Comparison of ENCODE assay signal across 4 cellular contexts in genomic region chr3:12660196-12660595, GRCh38.
TF ChIP-seq lines count a peak whose summit lies in the region.

No MANE protein-coding gene starts in this region.

TF ChIP-seq in A549, 52 proteins besides CTCF, POLR2A, EP300 and RAD21:
- TF ChIP-seq MAZ (IDR thresholded peaks at IDR 0.05; ENCODE audit: borderline replicate concordance, low read depth, low read length) (no peak), ZNF302 (CRISPR knock-in tag; IDR thresholded peaks at IDR 0.05) (no peak), MYC (IDR thresholded peaks at IDR 0.05; ENCODE audit: borderline replicate concordance, low read length) (no peak), PBX3 (IDR thresholded peaks at IDR 0.05) (no peak), NR3C1 (IDR thresholded peaks at IDR 0.05) (no peak), PHF8 (IDR thresholded peaks at IDR 0.05; ENCODE audit: borderline replicate concordance, low read depth) (no peak), NPAS2 (CRISPR knock-in tag; IDR thresholded peaks at IDR 0.05; ENCODE audit: borderline replicate concordance) (no peak), ZSCAN20 (CRISPR knock-in tag; IDR thresholded peaks at IDR 0.05) (no peak), HDAC2 (IDR thresholded peaks at IDR 0.05) (no peak), CHD4 (IDR thresholded peaks at IDR 0.05; ENCODE audit: borderline replicate concordance) (no peak), CBX8 (IDR thresholded peaks at IDR 0.05) (no peak), USF2 (IDR thresholded peaks at IDR 0.05) (no peak), JUN (IDR thresholded peaks at IDR 0.05) (no peak), CEBPB (IDR thresholded peaks at IDR 0.05) (no peak), MAX (IDR thresholded peaks at IDR 0.05) (no peak), RCOR1 (IDR thresholded peaks at IDR 0.05; ENCODE audit: low read depth, low read length) (no peak)

TF ChIP-seq in GM23338, 12 proteins besides CTCF, POLR2A, EP300 and RAD21:
- no peak for TF ChIP-seq POLR2AphosphoS5 (IDR thresholded peaks at IDR 0.05; ENCODE audit: low read depth)
- no peak for TF ChIP-seq ZNF462 (CRISPR knock-in tag; IDR thresholded peaks at IDR 0.05)
- TF ChIP-seq CREB1 (CRISPR knock-in tag; IDR thresholded peaks at IDR 0.05; ENCODE audit: low read depth) = no peak
- TF ChIP-seq EZH2 (IDR thresholded peaks at IDR 0.05; ENCODE audit: low read depth, unreplicated experiment) = no peak
- TF ChIP-seq EZH2phosphoT487 (IDR thresholded peaks at IDR 0.05; ENCODE audit: unreplicated experiment) = no peak
TF ChIP-seq in GM23338: peak in this region for 0.

TF ChIP-seq in K562, 482 proteins besides CTCF, POLR2A, EP300 and RAD21:
- TF ChIP-seq TOE1 (IDR thresholded peaks at IDR 0.05; ENCODE audit: borderline replicate concordance) (no peak), TOE1 (CRISPR knock-in tag; IDR thresholded peaks at IDR 0.05; ENCODE audit: borderline replicate concordance, low read depth) (0 out of 2 replicates have a peak, but pooled peaks have one; percentile 23), MLLT1 (IDR thresholded peaks at IDR 0.05) (0 out of 4 replicates have a peak, but pooled peaks of 1 of the 2 experiments have one; percentile 13), E2F4 (CRISPR knock-in tag; IDR thresholded peaks at IDR 0.05; ENCODE audit: low read depth) (peak; percentile 20; the same call in 1 of the 2 replicates), NKRF (IDR thresholded peaks at IDR 0.05; ENCODE audit: borderline replicate concordance) (0 out of 2 replicates have a peak, but pooled peaks have one; percentile 37), FOXA3 (CRISPR knock-in tag; conservative IDR thresholded peaks at IDR 0.05 in 1 of 2, IDR thresholded peaks at IDR 0.05 in 1 of 2) (no peak), ESRRB (CRISPR knock-in tag; IDR thresholded peaks at IDR 0.05; ENCODE audit: borderline replicate concordance) (no peak), ZNF79 (CRISPR knock-in tag; IDR thresholded peaks at IDR 0.05; ENCODE audit: low read depth) (no peak), NFATC3 (IDR thresholded peaks at IDR 0.05) (0 out of 2 replicates have a peak, but pooled peaks have one; percentile 27)

TF ChIP-seq in neural cell, 6 proteins besides CTCF, POLR2A, EP300 and RAD21:
- TF ChIP-seq EZH2 (IDR thresholded peaks at IDR 0.05; ENCODE audit: borderline replicate concordance, insufficient read depth, low read length, poor library complexity, severe bottlenecking) = no peak
- no peak for TF ChIP-seq TAF1 (IDR thresholded peaks at IDR 0.05; ENCODE audit: low read depth)
- no peak for TF ChIP-seq POLR2AphosphoS5 (IDR thresholded peaks at IDR 0.05)
- TF ChIP-seq MXI1 (conservative IDR thresholded peaks at IDR 0.05; ENCODE audit: poor library complexity, severe bottlenecking) = no peak
- no peak for TF ChIP-seq SMC3 (conservative IDR thresholded peaks at IDR 0.05; ENCODE audit: poor library complexity)
- TF ChIP-seq REST (IDR thresholded peaks at IDR 0.05; ENCODE audit: borderline replicate concordance) = no peak
